In genomic region chr13:41457589-41458186, GRCh38 we compare ENCODE assay signal across 8 cellular contexts. TPM values are rescaled to one million over a fixed set of nuclear protein-coding genes. Genes with fewer than 3 reads are reported as not detected.
A peak's percentile ranks its signal among the peaks of the same experiment; 100 is the strongest.
DNase-seq lines count a peak whose midpoint lies in the region; ATAC-seq and TF ChIP-seq lines count a peak whose summit lies in the region.

No MANE protein-coding gene starts in this region.

- H3K36me3 Mint-ChIP-seq in activated naive CD4-positive, alpha-beta T cell treated with anti-CD3 and anti-CD28 coated beads for 36 hours (ENCODE audit: low read depth): peaks cover 30% of the 10 kb centered on the region

- H3K4me1 ChIP-seq in hepatocyte (ENCODE audit: insufficient read depth): peaks cover 16% of the 10 kb centered on the region
- peaks cover 18% of the 10 kb centered on the region for H3K4me1 ChIP-seq in skeletal muscle satellite cell (ENCODE audit: control insufficient read depth, insufficient read depth, low read length)

- H3K79me2 ChIP-seq in hepatocyte: no peaks in the 10 kb centered on the region

- H3K4me2 ChIP-seq in hepatocyte: peak overlapping the region; percentile 95
- peak overlapping the region; percentile 94 for H3K4me2 ChIP-seq in skeletal muscle satellite cell (ENCODE audit: low read length)

- H3K4me3 ChIP-seq in AG09309 (ENCODE audit: control insufficient read depth, low read depth, low read length) (peak overlapping the region; percentile 59), hepatocyte (peak overlapping the region; percentile 66), skeletal muscle satellite cell (ENCODE audit: low read length) (peak overlapping the region; percentile 73)
- H3K4me3 ChIP-seq in Jurkat, Clone E6-1 (ENCODE audit: low read length): peak overlapping the region; percentile 62

- TF ChIP-seq CTCF in AG09309 (IDR thresholded peaks at IDR 0.05; ENCODE audit: control insufficient read depth, insufficient read depth, low read depth, low read length, missing control alignments): no peak
- no peak for TF ChIP-seq CTCF in hepatocyte (IDR thresholded peaks at IDR 0.05; ENCODE audit: poor library complexity)

- H3K9ac ChIP-seq in skeletal muscle satellite cell (ENCODE audit: low read depth, low read length): peak overlapping the region; percentile 71

- H3K27me3 ChIP-seq in hepatocyte: peaks cover 59% of the 10 kb centered on the region
- peaks cover 38% of the 10 kb centered on the region for H3K27me3 ChIP-seq in skeletal muscle satellite cell (ENCODE audit: control insufficient read depth, insufficient read depth, low read length)

- peaks cover 33% of the 10 kb centered on the region for H3K4me1 Mint-ChIP-seq in activated naive CD4-positive, alpha-beta T cell treated with anti-CD3 and anti-CD28 coated beads for 36 hours (ENCODE audit: low read depth)

- DNase-seq in AG09309 (ENCODE audit: low read depth): no peak
- DNase-seq in Jurkat, Clone E6-1 (ENCODE audit: low read depth, low spot score): no peak
- DNase-seq in activated naive CD4-positive, alpha-beta T cell treated with anti-CD3 and anti-CD28 coated beads for 36 hours: peak; percentile 54
- DNase-seq in hepatocyte (ENCODE audit: low spot score): peak; percentile 13
- no peak for DNase-seq in COLO829 (ENCODE audit: low spot score)
- DNase-seq in NCI-H510A treated with DMSO at 0.1 percent for 48 hours (lab: John Stamatoyannopoulos, UW): no peak

- H3K27ac Mint-ChIP-seq in activated naive CD4-positive, alpha-beta T cell treated with anti-CD3 and anti-CD28 coated beads for 36 hours: peak overlapping the region; percentile 96

- H3K27me3 Mint-ChIP-seq in activated naive CD4-positive, alpha-beta T cell treated with anti-CD3 and anti-CD28 coated beads for 36 hours (ENCODE audit: low read depth): peaks cover 8% of the 10 kb centered on the region

- H3K27ac ChIP-seq in hepatocyte: no peak overlapping the region

- peak overlapping the region; percentile 85 for H3K4me3 Mint-ChIP-seq in activated naive CD4-positive, alpha-beta T cell treated with anti-CD3 and anti-CD28 coated beads for 36 hours

- under 1% methylated on average over 42 of the region's 56 CpGs for WGBS in hepatocyte (ENCODE audit: low lambda C conversion rate, missing lambda C conversion rate)

- intact Hi-C loops in activated naive CD4-positive, alpha-beta T cell treated with anti-CD3 and anti-CD28 coated beads for 36 hours (cut with micrococcal nuclease): loop anchor here (1.0 to 5.0 kb wide), 7 partner anchors 8 to 813 kb away; partner anchors contain the start of genes KBTBD6, MTRF1, VWA8 and WBP4

- peak; percentile 6 for ATAC-seq in GM21360 (IDR thresholded peaks at IDR 0.05; ENCODE audit: unreplicated experiment)

- H3K36me3 ChIP-seq in hepatocyte (replicated peaks; ENCODE audit: insufficient read depth, low read depth) (no peaks in the 10 kb centered on the region), skeletal muscle satellite cell (ENCODE audit: insufficient read depth, low read length) (no peaks in the 10 kb centered on the region)

- peaks cover 4% of the 10 kb centered on the region for H3K9me3 Mint-ChIP-seq in activated naive CD4-positive, alpha-beta T cell treated with anti-CD3 and anti-CD28 coated beads for 36 hours

- CTCF ChIA-PET in activated naive CD4-positive, alpha-beta T cell treated with anti-CD3 and anti-CD28 coated beads for 36 hours (lab: Charles Lee): interaction anchor here (0.7 to 6.0 kb wide), 8 partner anchors 12 to 195 kb away, joined by 3 to 67 read pairs (median 20); no protein-coding TSS in a partner anchor

- H3K9me2 ChIP-seq in hepatocyte (replicated peaks; ENCODE audit: insufficient read depth): no peaks in the 10 kb centered on the region

- H3K9me3 ChIP-seq in hepatocyte (ENCODE audit: low read depth): no peaks in the 10 kb centered on the region
- no peaks in the 10 kb centered on the region for H3K9me3 ChIP-seq in skeletal muscle satellite cell (replicated peaks; ENCODE audit: low read length)

- peak overlapping the region; percentile 86 for H2AFZ ChIP-seq in hepatocyte

- no peaks in the 10 kb centered on the region for H4K20me1 ChIP-seq in hepatocyte (ENCODE audit: insufficient read depth, poor library complexity, severe bottlenecking)

RNA-seq across cellular contexts. Expression of gene RGCC, which starts 0.3 kb away (rescaled TPM):
- 33.7 TPM for polyA plus RNA-seq in Jurkat, Clone E6-1 (2012; ENCODE audit: insufficient read depth, insufficient read length)
- 10 to 100 TPM; 75.0 to 77.8 TPM for total RNA-seq in activated naive CD4-positive, alpha-beta T cell treated with anti-CD3 and anti-CD28 coated beads for 36 hours
- total RNA-seq in hepatocyte: 7.0 and 8.1 TPM in 2 replicates
- 19.9 and 21.2 TPM in 2 replicates for polyA plus RNA-seq in hepatocyte
- 0.44 and 1.8 TPM in 2 replicates for total RNA-seq in skeletal muscle satellite cell (2012; rRNA removed)

Comparison
In these comparisons a context has a peak if more than half of its experiments do, and no peak if none do; other contexts are left out.
1. DNase-seq: peak in activated naive CD4-positive, alpha-beta T cell treated with anti-CD3 and anti-CD28 coated beads for 36 hours (single experiment) and hepatocyte (single experiment); none in AG09309 (single experiment), Jurkat, Clone E6-1 (single experiment), COLO829 (single experiment) and NCI-H510A treated with DMSO at 0.1 percent for 48 hours (single experiment).
2. Peak in every context shown above with its lines, with median percentiles within 50 percentile points of each other: H3K4me3 ChIP-seq.